In the genomic region with DNA sequence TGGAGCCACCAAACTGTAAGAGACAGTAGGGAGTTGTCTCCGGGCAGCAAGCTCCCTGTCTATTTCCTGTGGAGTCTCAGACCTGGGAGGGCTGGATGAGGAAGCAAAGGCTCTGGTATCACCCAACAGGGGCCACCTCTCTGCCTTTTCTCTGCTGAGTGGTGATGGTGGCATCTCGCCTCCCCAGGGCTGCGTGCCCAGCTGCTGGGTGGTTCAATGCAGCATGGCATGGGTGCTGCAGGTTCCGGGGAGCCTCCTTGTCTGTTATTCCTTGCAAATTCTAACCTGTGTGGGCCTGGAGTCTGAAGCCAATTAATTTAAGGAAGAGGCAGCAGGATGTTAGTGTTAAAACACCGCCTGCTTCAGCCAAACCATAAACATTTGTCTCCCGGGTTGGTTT, we compare ENCODE assay signal across 23 cellular contexts.
DNase-seq lines count a peak whose midpoint lies in the region; ATAC-seq and TF ChIP-seq lines count a peak whose summit lies in the region.
"Had no signal": no experiment of that assay in that cellular context is flagged by ENCODE, and none has a peak within 500 bp of the region (broad histone marks: within the 10 kb centered on the region; RNA-seq: fewer than 3 reads in every experiment).

No MANE protein-coding gene starts in this region.

- TF ChIP-seq CTCF in adrenal gland (IDR thresholded peaks at IDR 0.05) = no peak

- H3K27me3 ChIP-seq in adrenal gland = no peaks in the 10 kb centered on the region
- H3K27me3 ChIP-seq: breast epithelium, Peyer's patch, vagina had no signal

- 90 to 98% (median 93%) methylated on average over 5 to 6 of the region's 6 CpGs for WGBS in adrenal gland, 4 donors

- intact Hi-C loops in adrenal gland (cut with DNase I) = no loop called here

- H3K4me1 Mint-ChIP-seq in activated T-cell treated with anti-CD3 and anti-CD28 coated beads, Interleukin-2, amount 50 U/mL, for 72 hours (ENCODE audit: low read depth) = peaks cover 25% of the 10 kb centered on the region

- H3K9me3 Mint-ChIP-seq in activated T-cell treated with anti-CD3 and anti-CD28 coated beads, Interleukin-2, amount 50 U/mL, for 72 hours = no peaks in the 10 kb centered on the region
- H3K9me3 Mint-ChIP-seq: activated naive CD4-positive, alpha-beta T cell treated with anti-CD3 and anti-CD28 coated beads, Interleukin-2, amount 50 U/mL, for 72 hours had no signal

- no peak overlapping the region for H3K4me3 Mint-ChIP-seq in activated T-cell treated with anti-CD3 and anti-CD28 coated beads, Interleukin-2, amount 50 U/mL, for 72 hours

- no peaks in the 10 kb centered on the region for H3K36me3 Mint-ChIP-seq in activated T-cell treated with anti-CD3 and anti-CD28 coated beads, Interleukin-2, amount 50 U/mL, for 72 hours (ENCODE audit: insufficient read depth in 2 of 2)
- H3K36me3 Mint-ChIP-seq: activated naive CD4-positive, alpha-beta T cell treated with anti-CD3 and anti-CD28 coated beads, Interleukin-2, amount 50 U/mL, for 72 hours had no signal

- peak; percentile 9 to 14 for DNase-seq in activated T-cell treated with anti-CD3 and anti-CD28 coated beads, Interleukin-2, amount 50 U/mL, for 48 hours
- DNase-seq in activated T-cell treated with anti-CD3 and anti-CD28 coated beads, Interleukin-2, amount 50 U/mL, for 72 hours = no peak
- peak in 6 of 7 donors; percentile 5 to 46 (median 10) for DNase-seq in adrenal gland
- peak; percentile 57 for DNase-seq in mesenteric fat pad (ENCODE audit: low spot score)
- no peak for DNase-seq in NCI-H2196 treated with DMSO at 0.1 percent for 48 hours (lab: John Stamatoyannopoulos, UW; ENCODE audit: unreplicated experiment)
- DNase-seq: effector CD8-positive, alpha-beta T cell; GM23248; left cardiac atrium; NCI-H2081; NCI-H526 treated with DMSO at 0.1 percent for 48 hours; stimulated activated naive CD8-positive, alpha-beta T cell treated with anti-CD3 and anti-CD28 coated beads, Interleukin-15, Interleukin-2, amounts not matched to agents 100 U/mL and 50 U/mL, for 24 hours had no signal

- no peaks in the 10 kb centered on the region for H3K36me3 ChIP-seq in adrenal gland (replicated peaks in 1 of 2)
- H3K36me3 ChIP-seq: breast epithelium, Peyer's patch, prostate gland, vagina had no signal

- H3K27ac Mint-ChIP-seq in activated T-cell treated with anti-CD3 and anti-CD28 coated beads, Interleukin-2, amount 50 U/mL, for 72 hours = no peak overlapping the region

- peak overlapping the region in 3 of 5 donors; percentile 22 to 96 (median 65) for H3K27ac ChIP-seq in adrenal gland
- H3K27ac ChIP-seq in temporal lobe (ENCODE audit: low read depth, low read length) = peak overlapping the region; percentile 82
- H3K27ac ChIP-seq: A549, breast epithelium, GM23248, HL-60, prostate gland, vagina, VCaP had no signal

- no peaks in the 10 kb centered on the region for H3K27me3 Mint-ChIP-seq in activated T-cell treated with anti-CD3 and anti-CD28 coated beads, Interleukin-2, amount 50 U/mL, for 72 hours (ENCODE audit: low read depth)

- H3K4me3 ChIP-seq in adrenal gland = no peak overlapping the region
- H3K4me3 ChIP-seq: A549, breast epithelium, GM12878, GM23248, Peyer's patch, prostate gland, vagina had no signal

- TF ChIP-seq POLR2A in adrenal gland (IDR thresholded peaks at IDR 0.05) = no peak

- H3K9me3 ChIP-seq in adrenal gland (replicated peaks in 1 of 3) = no peaks in the 10 kb centered on the region
- H3K9me3 ChIP-seq: A549, breast epithelium, Peyer's patch, prostate gland, vagina had no signal

- H3K4me1 ChIP-seq in adrenal gland (replicated peaks in 1 of 2) = peaks cover 38 to 52% of the 10 kb centered on the region in 2 donors
- H3K4me1 ChIP-seq: prostate gland had no signal

- no peak for ATAC-seq in activated T-cell treated with anti-CD3 and anti-CD28 coated beads, Interleukin-2, amount 50 U/mL, for 72 hours (replicated peaks in 1 of 2)
- no peak for ATAC-seq in HG03175 (IDR thresholded peaks at IDR 0.05; ENCODE audit: unreplicated experiment)
- ATAC-seq in GM19397 (IDR thresholded peaks at IDR 0.05; ENCODE audit: unreplicated experiment) = no peak
- ATAC-seq: A549; activated naive CD4-positive, alpha-beta T cell treated with anti-CD3 and anti-CD28 coated beads, Interleukin-2, amount 50 U/mL, for 72 hours; GM12878; left cardiac atrium; stimulated activated naive CD8-positive, alpha-beta T cell treated with anti-CD3 and anti-CD28 coated beads, Interleukin-15, Interleukin-2, amounts not matched to agents 100 U/mL and 50 U/mL, for 24 hours had no signal

Comparison
In these comparisons a context has a peak if more than half of its experiments do, and no peak if none do; other contexts are left out.
1. DNase-seq: peak in activated T-cell treated with anti-CD3 and anti-CD28 coated beads, Interleukin-2, amount 50 U/mL, for 48 hours (2 of 2), adrenal gland (6 of 7) and mesenteric fat pad (single experiment); none in activated T-cell treated with anti-CD3 and anti-CD28 coated beads, Interleukin-2, amount 50 U/mL, for 72 hours (0 of 2) and NCI-H2196 treated with DMSO at 0.1 percent for 48 hours (single experiment).